Comparison of ENCODE assay signal across 24 cellular contexts in the genomic region with DNA sequence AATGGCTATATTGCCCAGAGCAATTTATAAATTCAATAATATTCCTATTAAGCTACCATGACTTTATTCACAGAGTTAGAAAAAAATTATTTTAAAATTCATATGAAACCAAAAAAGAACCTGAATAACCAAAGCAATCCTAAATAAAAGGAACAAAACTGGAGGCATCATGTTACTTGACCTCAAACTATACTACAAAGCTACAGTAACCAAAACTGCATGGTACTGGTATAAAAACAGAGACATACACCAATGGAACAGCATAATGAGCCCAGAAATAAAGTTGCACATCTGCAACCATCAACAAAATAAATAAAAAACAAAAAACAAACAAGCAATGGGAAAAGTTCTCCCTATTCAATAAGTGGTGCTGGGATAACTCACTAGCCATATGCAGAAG.
DNase-seq lines count a peak whose midpoint lies in the region; ATAC-seq, FAIRE-seq and TF ChIP-seq lines count a peak whose summit lies in the region.
"Had no signal": no experiment of that assay in that cellular context is flagged by ENCODE, and none has a peak within 500 bp of the region (broad histone marks: within the 10 kb centered on the region; RNA-seq: fewer than 3 reads in every experiment).

No MANE protein-coding gene starts in this region.

- no peak overlapping the region for H2BK5ac ChIP-seq in H1 (ENCODE audit: low read depth, low read length)

- TF ChIP-seq CTCF in A549 (IDR thresholded peaks at IDR 0.05) = no peak
- TF ChIP-seq CTCF in HEK293 (tag by site-specific recombination; IDR thresholded peaks at IDR 0.05) = no peak
- no peak for TF ChIP-seq CTCF in H1 (IDR thresholded peaks at IDR 0.05; ENCODE audit: control extremely low read depth in 1 of 3, insufficient read depth in 1 of 3, low read depth in 1 of 3, low read length in 3 of 3)

- POLR2A ChIA-PET in A549 (lab: Yijun Ruan, JAX) = no interaction called here
- POLR2A ChIA-PET in HEK293 (lab: Yijun Ruan, JAX) = no interaction called here
- POLR2A ChIA-PET in H1 (lab: Charles Lee; ENCODE audit: partially characterized antibody) = no interaction called here

- ATAC-seq in A549 = no peak
- ATAC-seq: GM12878 had no signal

- TF ChIP-seq RAD21 in A549 (conservative IDR thresholded peaks at IDR 0.05 in 1 of 2, IDR thresholded peaks at IDR 0.05 in 1 of 2) (no peak), H1 (IDR thresholded peaks at IDR 0.05 in 1 of 2, conservative IDR thresholded peaks at IDR 0.05 in 1 of 2; ENCODE audit: low read depth in 2 of 2, low read length in 2 of 2) (no peak)

- TF ChIP-seq EP300 in A549 (IDR thresholded peaks at IDR 0.05) = no peak
- TF ChIP-seq EP300 in H1 (IDR thresholded peaks at IDR 0.05; ENCODE audit: borderline replicate concordance in 1 of 2, low read depth in 2 of 2, low read length in 2 of 2) = no peak

- TF ChIP-seq POLR2A in A549 (IDR thresholded peaks at IDR 0.05; ENCODE audit: low read length) (no peak), H1 (IDR thresholded peaks at IDR 0.05; ENCODE audit: control extremely low read depth in 1 of 2, low read depth in 2 of 2, low read length in 2 of 2) (no peak)

- no peak overlapping the region for H4K91ac ChIP-seq in H1 (replicated peaks; ENCODE audit: insufficient read length, low read length)

- no peak overlapping the region for H2BK120ac ChIP-seq in H1 (replicated peaks; ENCODE audit: low read depth, low read length)

- no peak overlapping the region for H4K5ac ChIP-seq in H1 (ENCODE audit: insufficient read length, low read depth, low read length)

- no peak overlapping the region for H2AK5ac ChIP-seq in H1 (ENCODE audit: low read depth, low read length)

- H2AFZ ChIP-seq in H1 (ENCODE audit: low read length) = no peak overlapping the region

- DNase-seq in A549 (ENCODE audit: low read depth in 1 of 2, low spot score in 1 of 2) (no peak), H1 (ENCODE audit: low read depth in 1 of 2, low spot score in 2 of 2) (no peak), NCI-H2029 treated with DMSO at 0.1 percent for 48 hours (lab: John Stamatoyannopoulos, UW) (no peak)
- DNase-seq in NK-92 treated with Interleukin-12 subunit alpha and Interleukin-12 subunit beta, amount 100 ng/mL, for 24 hours (lab: John Stamatoyannopoulos, UW) = no peak
- DNase-seq: ACHN; BE2C; C1 segment of cervical spinal cord; CD4-positive, alpha-beta memory T cell; CD4-positive, CD25-positive, alpha-beta regulatory T cell; CD8-positive, alpha-beta memory T cell; COR-L47; DMS 273 treated with DMSO at 0.1 percent for 48 hours; DMS153; DMS53; DMS79; DND-41; EL; GDM1 had no signal

- H3K56ac ChIP-seq in H1 (replicated peaks; ENCODE audit: insufficient read length, low read depth, low read length) = no peak overlapping the region

- H4K8ac ChIP-seq in H1 (ENCODE audit: extremely low read depth, insufficient read depth, low read length) = no peak overlapping the region

- no peak overlapping the region for H2BK15ac ChIP-seq in H1 (ENCODE audit: low read length)

- H2BK20ac ChIP-seq in H1 (ENCODE audit: low read length) = no peak overlapping the region

- no peaks in the 10 kb centered on the region for H3K23me2 ChIP-seq in H1 (ENCODE audit: low read depth, low read length)

- H3K14ac ChIP-seq in H1 (ENCODE audit: insufficient read length) = no peak overlapping the region

- H3K23ac ChIP-seq in H1 (ENCODE audit: insufficient read length) = no peak overlapping the region

- no peak overlapping the region for H3K9ac ChIP-seq in H1 (replicated peaks in 1 of 4; ENCODE audit: extremely low read depth in 1 of 4, low read depth in 3 of 4, low read length in 3 of 4)
- H3K9ac ChIP-seq: BLaER1 had no signal

- H2BK12ac ChIP-seq in H1 (ENCODE audit: low read depth, low read length) = no peak overlapping the region

- no peaks in the 10 kb centered on the region for H3K27me3 ChIP-seq in H1 (replicated peaks in 1 of 4; ENCODE audit: control insufficient read depth in 3 of 4, extremely low read depth in 1 of 4, insufficient read depth in 3 of 4, low read length in 3 of 4)
- H3K27me3 ChIP-seq: BE2C, BLaER1 had no signal

- CTCF ChIA-PET in A549 (lab: Yijun Ruan, JAX) = no interaction called here
- CTCF ChIA-PET in HEK293 (lab: Yijun Ruan, JAX) = no interaction called here
- CTCF ChIA-PET in H1 (lab: Charles Lee; ENCODE audit: partially characterized antibody) = no interaction called here

- H3K79me2 ChIP-seq in H1 (ENCODE audit: control insufficient read depth in 1 of 2, insufficient read depth in 2 of 2, low read length in 2 of 2) = no peaks in the 10 kb centered on the region

- H3K27ac ChIP-seq in A549 (no peak overlapping the region), HEK293 (ENCODE audit: extremely low read depth, low read depth, low read length) (no peak overlapping the region), H1 (ENCODE audit: low read depth, low read length) (no peak overlapping the region)
- H3K27ac ChIP-seq: 22Rv1, BLaER1 had no signal

- H3K4me2 ChIP-seq in A549 = no peak overlapping the region
- H3K4me2 ChIP-seq in H1 (ENCODE audit: insufficient read depth in 1 of 2, low read depth in 2 of 2, low read length in 2 of 2) = no peak overlapping the region
- H3K4me2 ChIP-seq: BLaER1 had no signal

- H3K4me1 ChIP-seq in A549 (no peaks in the 10 kb centered on the region), HEK293 (ENCODE audit: control insufficient read depth, insufficient read depth, low read length) (no peaks in the 10 kb centered on the region), H1 (replicated peaks in 1 of 4; ENCODE audit: control insufficient read depth in 3 of 4, insufficient read depth in 4 of 4, low read length in 3 of 4) (no peaks in the 10 kb centered on the region)
- H3K4me1 ChIP-seq: BE2C had no signal

- no peaks in the 10 kb centered on the region for H3K36me3 ChIP-seq in HEK293 (ENCODE audit: control insufficient read depth in 2 of 2, insufficient read depth in 1 of 2, low read length in 2 of 2)
- no peaks in the 10 kb centered on the region for H3K36me3 ChIP-seq in H1 (ENCODE audit: control insufficient read depth in 2 of 4, insufficient read depth in 4 of 4, low read length in 3 of 4)
- H3K36me3 ChIP-seq: BE2C, BLaER1 had no signal

- H4K20me1 ChIP-seq in H1 (replicated peaks in 1 of 2; ENCODE audit: control insufficient read depth in 1 of 2, insufficient read depth in 2 of 2, low read length in 2 of 2) = no peaks in the 10 kb centered on the region
- H4K20me1 ChIP-seq: BLaER1 had no signal

- H3K4me3 ChIP-seq in A549 = no peak overlapping the region
- no peak overlapping the region for H3K4me3 ChIP-seq in HEK293 (ENCODE audit: low read depth, low read length)
- H3K4me3 ChIP-seq in H1 (ENCODE audit: extremely low read depth in 1 of 4, insufficient read depth in 2 of 4, low read depth in 3 of 4, low read length in 4 of 4) = no peak overlapping the region
- H3K4me3 ChIP-seq: BLaER1, GM12878 had no signal

- FAIRE-seq in A549 (lab: Jason Lieb, UNC) (no peak), H1 (lab: Jason Lieb, UNC) (no peak)
- FAIRE-seq: GM12878, GM12892, GM18507 had no signal

- H3K9me3 ChIP-seq in A549 (peaks cover 33% of the 10 kb centered on the region), HEK293 (ENCODE audit: control insufficient read depth, insufficient read depth, low read depth, low read length) (no peaks in the 10 kb centered on the region; the same call in 1 of the 2 replicates), H1 (ENCODE audit: insufficient read depth in 2 of 2, low read depth in 1 of 2, low read length in 1 of 2) (no peaks in the 10 kb centered on the region)
- H3K9me3 ChIP-seq: BE2C had no signal

- no peak overlapping the region for H3K4ac ChIP-seq in H1 (replicated peaks; ENCODE audit: insufficient read length, low read depth, low read length)

- no peak overlapping the region for H3K18ac ChIP-seq in H1 (ENCODE audit: extremely low read depth, low read length)

- no peaks in the 10 kb centered on the region for H3K79me1 ChIP-seq in H1 (ENCODE audit: low read depth, low read length)

TF ChIP-seq in A549, 52 proteins besides CTCF, POLR2A, EP300 and RAD21:
- TF ChIP-seq ZFP36 (IDR thresholded peaks at IDR 0.05; ENCODE audit: borderline replicate concordance, partially characterized antibody) (peak; percentile 11), KDM1A (IDR thresholded peaks at IDR 0.05; ENCODE audit: low read depth) (no peak)

TF ChIP-seq in HEK293, 187 proteins besides CTCF, POLR2A, EP300 and RAD21 (continues in another document):
- TF ChIP-seq GLIS2 (tag by site-specific recombination; IDR thresholded peaks at IDR 0.05) (no peak), ZNF768 (tag by site-specific recombination; IDR thresholded peaks at IDR 0.05) (0 out of 2 replicates have a peak, but pooled peaks have one; percentile 43), RBAK (tag by site-specific recombination; IDR thresholded peaks at IDR 0.05) (no peak), ZIC2 (tag by site-specific recombination; IDR thresholded peaks at IDR 0.05) (no peak), ZNF175 (tag by site-specific recombination; IDR thresholded peaks at IDR 0.05) (no peak)

TF ChIP-seq in H1, 55 proteins besides CTCF, POLR2A, EP300 and RAD21:
- TF ChIP-seq GTF2F1 (IDR thresholded peaks at IDR 0.05; ENCODE audit: borderline replicate concordance, low read depth, low read length) (no peak), KDM1A (IDR thresholded peaks at IDR 0.05; ENCODE audit: borderline replicate concordance, low read length) (peak; percentile 61; the same call in 1 of the 2 replicates)
